28 cellular contexts compared by ENCODE assay signal in genomic region chr7:131908719-131909118, GRCh38.
DNase-seq lines count a peak whose midpoint lies in the region; TF ChIP-seq lines count a peak whose summit lies in the region.
"Had no signal": no experiment of that assay in that cellular context is flagged by ENCODE, and none has a peak within 500 bp of the region (broad histone marks: within the 10 kb centered on the region; RNA-seq: fewer than 3 reads in every experiment).

No MANE protein-coding gene starts in this region.

- H4K91ac ChIP-seq in H9 (ENCODE audit: insufficient read length, low read depth, low read length) = no peak overlapping the region
- H4K91ac ChIP-seq in trophoblast cell (ENCODE audit: low read depth, low read length) = no peak overlapping the region

- no peak overlapping the region for H3K4me2 ChIP-seq in H9 (ENCODE audit: insufficient read depth, insufficient read length, low read length)
- peak overlapping the region; percentile 10 for H3K4me2 ChIP-seq in trophoblast cell (ENCODE audit: low read length)

- H3K9me3 Mint-ChIP-seq in H9 (peaks cover 0 to 5% of the 10 kb centered on the region in 2 experiments; a peak in 2 of 5 replicates), chondrocyte (ENCODE audit: low read depth) (no peaks in the 10 kb centered on the region)
- peaks cover 4% of the 10 kb centered on the region for H3K9me3 Mint-ChIP-seq in T-helper 2 cell treated with Interferon-gamma antibody and Interleukin-4, amounts not matched to agents 5 μg/mL and 100 μg/mL, for 36 hours
- H3K9me3 Mint-ChIP-seq: activated B cell treated with CpG ODN at 0.5 μM for 24 hours had no signal

- H3K4me1 Mint-ChIP-seq in H9 (peaks cover 2 to 7% of the 10 kb centered on the region in 2 experiments; a peak in 2 of 4 replicates), chondrocyte (ENCODE audit: low read depth) (no peaks in the 10 kb centered on the region)
- H3K4me1 Mint-ChIP-seq in T-helper 2 cell treated with Interferon-gamma antibody and Interleukin-4, amounts not matched to agents 5 μg/mL and 100 μg/mL, for 36 hours (ENCODE audit: low read depth) = no peaks in the 10 kb centered on the region
- H3K4me1 Mint-ChIP-seq: activated B cell treated with CpG ODN at 0.5 μM for 24 hours; activated CD4-positive, alpha-beta T cell treated with anti-CD3 and anti-CD28 coated beads, Interleukin-2, amount 10 ng/mL, durations not matched to agents 7 days and 5 days; activated naive CD4-positive, alpha-beta T cell treated with anti-CD3 and anti-CD28 coated beads, Interleukin-2, amount 50 U/mL, for 24 hours; B cell; CD4-positive, alpha-beta memory T cell; IgD-negative memory B cell; naive B cell had no signal

- H3K9ac ChIP-seq in H9 (ENCODE audit: extremely low read depth, insufficient read length, low read length) = no peak overlapping the region
- H3K9ac ChIP-seq in iPS-15b (ENCODE audit: low read depth, low read length) = no peak overlapping the region
- no peak overlapping the region for H3K9ac ChIP-seq in trophoblast cell (ENCODE audit: low read length)

- WGBS in H9 (ENCODE audit: extremely low coverage, insufficient read length, low lambda C conversion rate) = no CpG with 5 or more reads among the region's 7 CpGs
- WGBS in trophoblast cell (ENCODE audit: extremely low coverage, insufficient coverage, insufficient read length) = no CpG with 5 or more reads among the region's 7 CpGs

- H3K14ac ChIP-seq in H9 (ENCODE audit: insufficient read depth, low read length) (peak overlapping the region; percentile 59), trophoblast cell (ENCODE audit: low read length) (no peak overlapping the region)

- H3K4ac ChIP-seq in H9 (ENCODE audit: low read depth, low read length) (no peak overlapping the region), trophoblast cell (ENCODE audit: low read depth, low read length) (no peak overlapping the region)

- no peaks in the 10 kb centered on the region for H3K9me3 ChIP-seq in H9 (ENCODE audit: control insufficient read depth, low read depth, low read length)
- H3K9me3 ChIP-seq in iPS-15b (ENCODE audit: control insufficient read depth, insufficient read depth, low read length) = no peaks in the 10 kb centered on the region
- H3K9me3 ChIP-seq in trophoblast cell (ENCODE audit: insufficient read depth, low read depth, low read length) = peaks cover 4% of the 10 kb centered on the region
- peaks cover under 1% of the 10 kb centered on the region; the same call in 1 of the 2 replicates for H3K9me3 ChIP-seq in SJCRH30 (replicated peaks)
- H3K9me3 ChIP-seq: HAP-1 had no signal

- H3K4me1 ChIP-seq in H9 (ENCODE audit: insufficient read depth, low read length) = no peaks in the 10 kb centered on the region
- peaks cover 6% of the 10 kb centered on the region for H3K4me1 ChIP-seq in iPS-15b (ENCODE audit: control insufficient read depth, insufficient read depth, low read length)
- no peaks in the 10 kb centered on the region for H3K4me1 ChIP-seq in trophoblast cell (ENCODE audit: control insufficient read depth in 1 of 2, insufficient read depth in 2 of 2, low read length in 2 of 2)
- peaks cover 5% of the 10 kb centered on the region; the same call in 1 of the 2 replicates for H3K4me1 ChIP-seq in SJCRH30
- H3K4me1 ChIP-seq: HAP-1 had no signal

- H3K23me2 ChIP-seq in H9 (ENCODE audit: insufficient read length, low read depth, low read length, poor library complexity, severe bottlenecking) = no peaks in the 10 kb centered on the region

- H3K56ac ChIP-seq in H9 (ENCODE audit: insufficient read length, low read depth, low read length) = no peak overlapping the region

- H3K23ac ChIP-seq in H9 (ENCODE audit: insufficient read length, low read depth, low read length) (no peak overlapping the region), trophoblast cell (ENCODE audit: low read length) (no peak overlapping the region)

- H4K12ac ChIP-seq in trophoblast cell (ENCODE audit: low read depth, low read length) = no peak overlapping the region

- H4K8ac ChIP-seq in H9 (replicated peaks; ENCODE audit: insufficient read length, low read depth, low read length) (no peak overlapping the region), trophoblast cell (ENCODE audit: low read depth, low read length) (no peak overlapping the region)

- H3K79me2 ChIP-seq in H9 (ENCODE audit: insufficient read depth, low read length) (no peaks in the 10 kb centered on the region), trophoblast cell (ENCODE audit: control insufficient read depth, insufficient read depth, low read length, poor library complexity) (no peaks in the 10 kb centered on the region)

- no peak overlapping the region for H2BK120ac ChIP-seq in H9 (ENCODE audit: low read depth, low read length, poor library complexity, severe bottlenecking)
- no peak overlapping the region for H2BK120ac ChIP-seq in trophoblast cell (ENCODE audit: insufficient read depth, low read length, poor library complexity)

- H2BK12ac ChIP-seq in H9 (ENCODE audit: insufficient read length, low read depth, low read length) (no peak overlapping the region), trophoblast cell (ENCODE audit: low read length) (no peak overlapping the region)

- DNase-seq in H9 = no peak
- DNase-seq in ecto neural progenitor cell (ENCODE audit: low spot score) = peak; percentile 44
- DNase-seq in trophoblast cell = no peak
- DNase-seq in T-helper 2 cell treated with Interferon-gamma antibody and Interleukin-4, amounts not matched to agents 5 μg/mL and 100 μg/mL, for 36 hours (ENCODE audit: low spot score) = no peak
- DNase-seq in anterior cingulate cortex (lab: John Stamatoyannopoulos, UW) = no peak
- no peak for DNase-seq in SJCRH30
- DNase-seq in chondrocyte (ENCODE audit: low spot score) = no peak
- DNase-seq: activated B cell treated with CpG ODN at 0.5 μM for 24 hours; activated CD4-positive, alpha-beta T cell treated with anti-CD3 and anti-CD28 coated beads, Interleukin-2, amount 10 ng/mL, durations not matched to agents 7 days and 5 days; CD4-positive, alpha-beta memory T cell; cortex of kidney; DMS 273 treated with DMSO at 0.1 percent for 48 hours; esophagus squamous epithelium; foreskin melanocyte; left ventricle myocardium superior; naive B cell; NCI-H1694; NCI-H446 treated with DMSO at 0.1 percent for 48 hours; nucleus accumbens; sigmoid colon; stimulated activated CD4-positive, alpha-beta T cell treated with anti-CD3 and anti-CD28 coated beads, Interleukin-4, amount 100 ng/mL, for 24 hours; T1000 had no signal

- H3K4me3 Mint-ChIP-seq in H9 (peak overlapping the region in 1 of 2 experiments; percentile 68; a peak in 3 of 5 replicates), chondrocyte (ENCODE audit: unreplicated experiment) (no peak overlapping the region)
- no peak overlapping the region for H3K4me3 Mint-ChIP-seq in T-helper 2 cell treated with Interferon-gamma antibody and Interleukin-4, amounts not matched to agents 5 μg/mL and 100 μg/mL, for 36 hours
- H3K4me3 Mint-ChIP-seq: activated B cell treated with CpG ODN at 0.5 μM for 24 hours; activated CD4-positive, alpha-beta T cell treated with anti-CD3 and anti-CD28 coated beads, Interleukin-2, amount 10 ng/mL, durations not matched to agents 7 days and 5 days; activated naive CD4-positive, alpha-beta T cell treated with anti-CD3 and anti-CD28 coated beads, Interleukin-2, amount 50 U/mL, for 24 hours; B cell; naive B cell had no signal

- no peak overlapping the region for H2AK5ac ChIP-seq in H9 (ENCODE audit: insufficient read length, low read length)
- no peak overlapping the region for H2AK5ac ChIP-seq in trophoblast cell (ENCODE audit: low read length)

- no peaks in the 10 kb centered on the region for H3K79me1 ChIP-seq in H9 (ENCODE audit: insufficient read depth, low read depth, low read length, poor library complexity, severe bottlenecking)
- no peaks in the 10 kb centered on the region for H3K79me1 ChIP-seq in trophoblast cell (ENCODE audit: low read length)

- H2AFZ ChIP-seq in H9 (ENCODE audit: low read length) (no peak overlapping the region), trophoblast cell (ENCODE audit: insufficient read depth, low read length, poor library complexity) (no peak overlapping the region)

- H3K4me3 ChIP-seq in iPS-15b (ENCODE audit: low read depth, low read length) (peak overlapping the region; percentile 41), trophoblast cell (ENCODE audit: low read depth, low read length) (no peak overlapping the region), SJCRH30 (no peak overlapping the region)
- H3K4me3 ChIP-seq: HAP-1 had no signal

- H2BK15ac ChIP-seq in H9 (ENCODE audit: low read depth, low read length) = no peak overlapping the region

- H4K5ac ChIP-seq in H9 (ENCODE audit: insufficient read length, low read depth, low read length) = no peak overlapping the region

- peaks cover 0 to 5% (median 0%) of the 10 kb centered on the region in 3 experiments; a peak in 2 of 7 replicates for H3K36me3 Mint-ChIP-seq in H9 (ENCODE audit: insufficient read depth in 1 of 3, low read depth in 3 of 3)
- H3K36me3 Mint-ChIP-seq in T-helper 2 cell treated with Interferon-gamma antibody and Interleukin-4, amounts not matched to agents 5 μg/mL and 100 μg/mL, for 36 hours (ENCODE audit: low read depth) = no peaks in the 10 kb centered on the region
- H3K36me3 Mint-ChIP-seq in chondrocyte (ENCODE audit: low read depth) = no peaks in the 10 kb centered on the region

- no peak overlapping the region for H3K27ac ChIP-seq in H9 (ENCODE audit: insufficient read length, low read depth, low read length)
- no peak overlapping the region for H3K27ac ChIP-seq in trophoblast cell (ENCODE audit: low read depth, low read length)
- H3K27ac ChIP-seq in SJCRH30 = no peak overlapping the region
- H3K27ac ChIP-seq: esophagus squamous epithelium, tibial nerve had no signal

- H2BK20ac ChIP-seq in H9 (ENCODE audit: low read depth, low read length, poor library complexity, severe bottlenecking) = no peak overlapping the region

- no peak overlapping the region for H3T11ph ChIP-seq in H9 (ENCODE audit: low read length)

- no peak overlapping the region for H3K18ac ChIP-seq in H9 (ENCODE audit: insufficient read length, low read depth, low read length)
- no peak overlapping the region for H3K18ac ChIP-seq in trophoblast cell (ENCODE audit: low read length)

- H3K27me3 ChIP-seq in H9 (ENCODE audit: insufficient read depth, low read length) (no peaks in the 10 kb centered on the region; the same call in 1 of the 2 replicates), iPS-15b (ENCODE audit: control insufficient read depth, insufficient read depth, low read length) (peaks cover 64% of the 10 kb centered on the region), trophoblast cell (ENCODE audit: insufficient read depth, low read length) (no peaks in the 10 kb centered on the region), SJCRH30 (no peaks in the 10 kb centered on the region)

- H3K27ac Mint-ChIP-seq in H9 (no peak overlapping the region), chondrocyte (ENCODE audit: unreplicated experiment) (no peak overlapping the region)
- H3K27ac Mint-ChIP-seq in T-helper 2 cell treated with Interferon-gamma antibody and Interleukin-4, amounts not matched to agents 5 μg/mL and 100 μg/mL, for 36 hours = no peak overlapping the region
- H3K27ac Mint-ChIP-seq: activated B cell treated with CpG ODN at 0.5 μM for 24 hours; activated CD4-positive, alpha-beta T cell treated with anti-CD3 and anti-CD28 coated beads, Interleukin-2, amount 10 ng/mL, durations not matched to agents 7 days and 5 days; activated naive CD4-positive, alpha-beta T cell treated with anti-CD3 and anti-CD28 coated beads, Interleukin-2, amount 50 U/mL, for 24 hours; B cell; CD4-positive, alpha-beta memory T cell; IgD-negative memory B cell; naive B cell had no signal

- H3K27me3 Mint-ChIP-seq in H9 (ENCODE audit: low read depth) = peaks cover 19% of the 10 kb centered on the region
- peaks cover 31% of the 10 kb centered on the region for H3K27me3 Mint-ChIP-seq in T-helper 2 cell treated with Interferon-gamma antibody and Interleukin-4, amounts not matched to agents 5 μg/mL and 100 μg/mL, for 36 hours (ENCODE audit: low read depth)
- H3K27me3 Mint-ChIP-seq in chondrocyte (ENCODE audit: low read depth) = peaks cover 18% of the 10 kb centered on the region

- no peaks in the 10 kb centered on the region for H4K20me1 ChIP-seq in H9 (ENCODE audit: control insufficient read depth, insufficient read depth, insufficient read length)

- no peak for TF ChIP-seq CTCF in H9 (conservative IDR thresholded peaks at IDR 0.05)
- no peak for TF ChIP-seq CTCF in chondrocyte (IDR thresholded peaks at IDR 0.05)

- H2BK5ac ChIP-seq in H9 (ENCODE audit: insufficient read length, low read length) (no peak overlapping the region), trophoblast cell (ENCODE audit: low read depth, low read length, poor library complexity) (no peak overlapping the region)

- no peaks in the 10 kb centered on the region for H3K36me3 ChIP-seq in iPS-15b (ENCODE audit: control insufficient read depth, insufficient read depth, low read length)
- H3K36me3 ChIP-seq in trophoblast cell (ENCODE audit: control insufficient read depth in 1 of 2, insufficient read depth in 2 of 2, low read length in 2 of 2) = no peaks in the 10 kb centered on the region
- H3K36me3 ChIP-seq in SJCRH30 = no peaks in the 10 kb centered on the region
- H3K36me3 ChIP-seq: esophagus squamous epithelium, HAP-1, sigmoid colon, tibial nerve had no signal
